ENCODE assay signal across 24 cellular contexts in the genomic region with DNA sequence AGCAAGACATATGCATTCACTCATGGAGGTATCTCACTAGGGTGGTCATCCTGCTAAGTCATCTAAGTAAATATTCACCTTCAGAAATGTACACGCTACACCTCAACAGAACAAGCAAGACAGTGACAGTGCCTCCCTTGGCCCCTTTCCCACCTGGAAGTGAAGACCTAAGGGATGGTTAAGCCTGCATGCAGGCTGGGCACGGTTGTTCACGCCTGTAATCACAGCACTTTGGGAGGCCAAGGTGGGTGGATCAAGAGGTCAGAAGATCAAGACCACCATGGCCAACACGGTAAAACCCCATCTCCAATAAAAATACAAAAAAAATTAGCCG. TPM values are rescaled to one million over a fixed set of nuclear protein-coding genes. Genes with fewer than 3 reads are reported as not detected.
DNase-seq lines count a peak whose midpoint lies in the region; ATAC-seq, FAIRE-seq and TF ChIP-seq lines count a peak whose summit lies in the region.
"Had no signal": no experiment of that assay in that cellular context is flagged by ENCODE, and none has a peak within 500 bp of the region (broad histone marks: within the 10 kb centered on the region; RNA-seq: fewer than 3 reads in every experiment).

No MANE protein-coding gene starts in this region.

- no peak overlapping the region for H2AFZ ChIP-seq in HepG2 (ENCODE audit: low read length)

- H3K4me3 ChIP-seq in HepG2 (replicated peaks in 1 of 3; ENCODE audit: insufficient read depth in 1 of 3, low read depth in 2 of 3, low read length in 3 of 3) (no peak overlapping the region), right lobe of liver (no peak overlapping the region), testis (no peak overlapping the region), foreskin fibroblast (ENCODE audit: low read depth in 1 of 2, low read length in 2 of 2) (no peak overlapping the region)
- H3K4me3 ChIP-seq: BLaER1, K562, MG63, SJSA1 had no signal

- H3K9ac ChIP-seq in HepG2 (ENCODE audit: insufficient read depth, low read depth, low read length), result no peak overlapping the region
- H3K9ac ChIP-seq: BLaER1 had no signal

- no TSS peak for BruUV-seq in HepG2 (replicated peaks; lab: Mats Ljungman, UMichigan)

- H3K4me1 ChIP-seq in HepG2 (ENCODE audit: insufficient read depth, low read length) (peaks cover 23% of the 10 kb centered on the region), right lobe of liver (peaks cover 0 to 12% (median 6%) of the 10 kb centered on the region in 4 donors), testis (no peaks in the 10 kb centered on the region)

- ATAC-seq in HepG2 (no peak), right lobe of liver (no peak)
- ATAC-seq: HCT116, K562 had no signal

- no peaks in the 10 kb centered on the region for H4K20me1 ChIP-seq in HepG2 (ENCODE audit: insufficient read depth, low read length)

- H3K27me3 ChIP-seq in HepG2 (ENCODE audit: control insufficient read depth in 1 of 2, insufficient read depth in 2 of 2, low read length in 2 of 2), result peaks cover 12 to 49% of the 10 kb centered on the region in 2 experiments
- no peaks in the 10 kb centered on the region for H3K27me3 ChIP-seq in right lobe of liver
- no peaks in the 10 kb centered on the region for H3K27me3 ChIP-seq in testis
- H3K27me3 ChIP-seq: MG63, SJSA1 had no signal

- H3K36me3 ChIP-seq in HepG2 (replicated peaks in 1 of 2; ENCODE audit: control insufficient read depth in 1 of 2, insufficient read depth in 2 of 2, low read length in 2 of 2) (no peaks in the 10 kb centered on the region), right lobe of liver (no peaks in the 10 kb centered on the region), testis (ENCODE audit: low read depth, missing control alignments) (no peaks in the 10 kb centered on the region)
- H3K36me3 ChIP-seq: BLaER1, MG63 had no signal

- no peaks in the 10 kb centered on the region for H3K9me3 ChIP-seq in HepG2 (ENCODE audit: low read length)
- no peaks in the 10 kb centered on the region for H3K9me3 ChIP-seq in right lobe of liver
- H3K9me3 ChIP-seq in testis, result no peaks in the 10 kb centered on the region
- H3K9me3 ChIP-seq: SJSA1 had no signal

- FAIRE-seq in HepG2 (lab: Jason Lieb, UNC), result no peak
- FAIRE-seq: GM18507, K562, RCC 7860 had no signal

- TF ChIP-seq CTCF in HepG2 (CRISPR knock-in tag; IDR thresholded peaks at IDR 0.05), result no peak
- no peak for TF ChIP-seq CTCF in right lobe of liver (IDR thresholded peaks at IDR 0.05)
- no peak for TF ChIP-seq CTCF in testis (IDR thresholded peaks at IDR 0.05)
- no peak for TF ChIP-seq CTCF in foreskin fibroblast (IDR thresholded peaks at IDR 0.05; ENCODE audit: low read depth, low read length)

- intact Hi-C loops in HepG2 (cut with micrococcal nuclease; ENCODE audit: unreplicated experiment), result no loop called here
- intact Hi-C loops in right lobe of liver (cut with DNase I), result no loop called here
- intact Hi-C loops in testis (cut with DNase I; ENCODE audit: low total_unique reads), result no loop called here

- no peaks in the 10 kb centered on the region for H3K79me2 ChIP-seq in HepG2 (ENCODE audit: insufficient read depth, low read length)

- WGBS in HepG2 (ENCODE audit: low lambda C conversion rate), result 20% methylated on average over 5 of the region's 5 CpGs
- WGBS in right lobe of liver (ENCODE audit: insufficient coverage, low coverage, low lambda C conversion rate, missing lambda C conversion rate), result 72% methylated on average over 5 of the region's 5 CpGs
- 87 to 96% methylated on average over 5 of the region's 5 CpGs for WGBS in testis, 2 donors

- POLR2A ChIA-PET in HepG2 (lab: Yijun Ruan, JAX), result no interaction called here

- TF ChIP-seq RAD21 in HepG2 (CRISPR knock-in tag; IDR thresholded peaks at IDR 0.05), result no peak

- CTCF ChIA-PET in HepG2 (lab: Yijun Ruan, JAX; ENCODE audit: low intra/inter-chr PET ratio, low total read pairs), result no interaction called here

- H3K4me2 ChIP-seq in HepG2 (ENCODE audit: low read depth, low read length), result no peak overlapping the region
- H3K4me2 ChIP-seq: BLaER1 had no signal

- DNase-seq in HepG2 (ENCODE audit: low spot score), result peak; percentile 56
- no peak for DNase-seq in right lobe of liver
- peak; percentile 6 for DNase-seq in mucosa of gallbladder (ENCODE audit: low spot score)
- DNase-seq in testis, result peak; percentile 11
- DNase-seq in NCI-H1417 (lab: John Stamatoyannopoulos, UW), result no peak
- no peak for DNase-seq in stimulated activated CD8-positive, alpha-beta memory T cell treated with anti-CD3 and anti-CD28 coated beads, Interleukin-4, amount 100 ng/mL, for 48 hours
- no peak for DNase-seq in foreskin fibroblast
- DNase-seq: Caco-2; CD4-positive, alpha-beta memory T cell; DMS 273 treated with DMSO at 0.1 percent for 48 hours; GDM1; GOT3; MG63; NCI-H1417 treated with DMSO at 0.1 percent for 48 hours; NCI-H187; NCI-H446; NCI-H526 had no signal

- in situ Hi-C loops in HepG2 (cut with HindIII; ENCODE audit: extremely low pct_ligation_motif_present, low pct_unique_long_range_greater_than_20kb), result no loop called here

- TF ChIP-seq POLR2A in HepG2 (IDR thresholded peaks at IDR 0.05; ENCODE audit: insufficient read depth in 1 of 2, low read depth in 2 of 2, low read length in 2 of 2), result no peak
- no peak for TF ChIP-seq POLR2A in right lobe of liver (IDR thresholded peaks at IDR 0.05)
- no peak for TF ChIP-seq POLR2A in testis (IDR thresholded peaks at IDR 0.05)

- TF ChIP-seq EP300 in HepG2 (IDR thresholded peaks at IDR 0.05; ENCODE audit: low read depth in 2 of 2, low read length in 2 of 2) (no peak), HepG2 (CRISPR knock-in tag; IDR thresholded peaks at IDR 0.05; ENCODE audit: borderline replicate concordance) (no peak)

- no peak overlapping the region for H3K27ac ChIP-seq in HepG2 (ENCODE audit: extremely low read length, insufficient read depth, low read length)
- H3K27ac ChIP-seq in right lobe of liver, result no peak overlapping the region
- H3K27ac ChIP-seq in testis, result no peak overlapping the region
- H3K27ac ChIP-seq: BLaER1, SJSA1 had no signal

RNA-seq across cellular contexts. Expression of gene LIMS2, which starts 4.4 kb away (rescaled TPM):
- total RNA-seq in HepG2 (2016; rRNA removed; fragmentation: Illumina TruSeq; extraction: Trizol) (0.90 and 1.0 TPM in 2 replicates), right lobe of liver (10 to 100 TPM in 5 of 6 experiments, 1 to 10 TPM in 1; 6.6 to 37.7 (median 19.5) TPM), mucosa of gallbladder (104 TPM), testis (10 to 100 TPM; 19.0 to 19.3 TPM)
- total RNA-seq in HepG2 (2016; cell fraction: cytosol; rRNA removed; fragmentation: Illumina TruSeq; extraction: Trizol; ENCODE audit: low read depth), result 1.9 and 3.6 TPM in 2 replicates
- total RNA-seq in HepG2 (2016; cell fraction: insoluble cytoplasmic fraction; rRNA removed; fragmentation: Illumina TruSeq; extraction: Trizol), result 0.85 and 1.2 TPM in 2 replicates
- total RNA-seq in HepG2 (2016; cell fraction: membrane; rRNA removed; fragmentation: Illumina TruSeq; extraction: Trizol), result 2.6 and 3.9 TPM in 2 replicates
- total RNA-seq in HepG2 (2016; cell fraction: nucleus; rRNA removed; fragmentation: Illumina TruSeq; extraction: Trizol), result 0.56 and 0.81 TPM in 2 replicates
- polyA plus RNA-seq in HepG2 (2011; rRNA removed) (1.9 and 2.0 TPM in 2 replicates), testis (ENCODE audit: insufficient read depth, low read depth, low replicate concordance) (23.6 TPM)
- polyA plus RNA-seq in HepG2 (2011; cell fraction: cytosol; rRNA removed), result 2.1 and 3.1 TPM in 2 replicates
- polyA plus RNA-seq in HepG2 (2011; cell fraction: nucleus; rRNA removed), result 2.0 and 2.2 TPM in 2 replicates
- polyA plus RNA-seq in HepG2 (2012), result 2.1 and 3.9 TPM in 2 replicates
- polyA plus RNA-seq in HepG2 (2016; cell fraction: cytosol; fragmentation: Illumina TruSeq; extraction: Trizol; ENCODE audit: low read depth), result 8.9 and 10.7 TPM in 2 replicates
- polyA plus RNA-seq in HepG2 (2016; cell fraction: insoluble cytoplasmic fraction; fragmentation: Illumina TruSeq; extraction: Trizol; ENCODE audit: low read depth), result 2.4 and 3.4 TPM in 2 replicates
- 8.6 and 9.2 TPM in 2 replicates for polyA plus RNA-seq in HepG2 (2016; cell fraction: membrane; fragmentation: Illumina TruSeq; extraction: Trizol; ENCODE audit: low read depth)
- 1.5 TPM in 2 replicates for polyA plus RNA-seq in HepG2 (2016; cell fraction: nucleus; fragmentation: Illumina TruSeq; extraction: Trizol; ENCODE audit: insufficient read depth, low read depth)
- polyA minus RNA-seq in HepG2 (2011; rRNA and poly(A)+ RNA removed; ENCODE audit: low replicate concordance), result 0.07 and 4.5 TPM in 2 replicates
- polyA minus RNA-seq in HepG2 (2011; cell fraction: cytosol; rRNA and poly(A)+ RNA removed), result 1.2 and 1.9 TPM in 2 replicates
- 1.2 and 1.6 TPM in 2 replicates for polyA minus RNA-seq in HepG2 (2011; cell fraction: nucleus; rRNA and poly(A)+ RNA removed)

RNA-seq across cellular contexts. Expression of gene GPR17, which starts 25.0 kb away (rescaled TPM):
- total RNA-seq in HepG2 (2016; rRNA removed; fragmentation: Illumina TruSeq; extraction: Trizol), result not detected in 2 replicates
- not detected in 2 replicates for total RNA-seq in HepG2 (2016; cell fraction: cytosol; rRNA removed; fragmentation: Illumina TruSeq; extraction: Trizol; ENCODE audit: low read depth)
- not detected in 2 replicates for total RNA-seq in HepG2 (2016; cell fraction: insoluble cytoplasmic fraction; rRNA removed; fragmentation: Illumina TruSeq; extraction: Trizol)
- total RNA-seq in HepG2 (2016; cell fraction: membrane; rRNA removed; fragmentation: Illumina TruSeq; extraction: Trizol), result not detected in 2 replicates
- not detected in 2 replicates for total RNA-seq in HepG2 (2016; cell fraction: nucleus; rRNA removed; fragmentation: Illumina TruSeq; extraction: Trizol)
- not detected in 2 replicates for polyA plus RNA-seq in HepG2 (2011; rRNA removed)
- polyA plus RNA-seq in HepG2 (2011; cell fraction: cytosol; rRNA removed), result not detected in 2 replicates
- polyA plus RNA-seq in HepG2 (2011; cell fraction: nucleus; rRNA removed), result not detected in 2 replicates
- not detected in 2 replicates for polyA plus RNA-seq in HepG2 (2012)
- not detected in 2 replicates for polyA plus RNA-seq in HepG2 (2016; cell fraction: cytosol; fragmentation: Illumina TruSeq; extraction: Trizol; ENCODE audit: low read depth)
- not detected in 2 replicates for polyA plus RNA-seq in HepG2 (2016; cell fraction: insoluble cytoplasmic fraction; fragmentation: Illumina TruSeq; extraction: Trizol; ENCODE audit: low read depth)
- polyA plus RNA-seq in HepG2 (2016; cell fraction: membrane; fragmentation: Illumina TruSeq; extraction: Trizol; ENCODE audit: low read depth), result not detected in 2 replicates
- not detected in 2 replicates for polyA plus RNA-seq in HepG2 (2016; cell fraction: nucleus; fragmentation: Illumina TruSeq; extraction: Trizol; ENCODE audit: insufficient read depth, low read depth)
- 0.08 TPM in 1 of 2 replicates, not detected in the other for polyA minus RNA-seq in HepG2 (2011; rRNA and poly(A)+ RNA removed; ENCODE audit: low replicate concordance)
- polyA minus RNA-seq in HepG2 (2011; cell fraction: cytosol; rRNA and poly(A)+ RNA removed), result not detected in 2 replicates
- not detected in 2 replicates for polyA minus RNA-seq in HepG2 (2011; cell fraction: nucleus; rRNA and poly(A)+ RNA removed)
- not detected for total RNA-seq in right lobe of liver
- total RNA-seq in mucosa of gallbladder, result 0.17 TPM
- total RNA-seq in testis, result under 1 TPM in 1 of 2 donors, not detected in 1; 0.25 TPM
- polyA plus RNA-seq in testis (ENCODE audit: insufficient read depth, low read depth, low replicate concordance), result 0.29 TPM
- total RNA-seq: Caco-2; CD4-positive, alpha-beta memory T cell; K562; LHCN-M2; SJSA1 had no signal
- polyA plus RNA-seq: CD4-positive, alpha-beta memory T cell; K562 had no signal

RNA-seq across cellular contexts. Expression of gene SFT2D3, which starts 30.4 kb away (rescaled TPM):
- total RNA-seq in HepG2 (2016; rRNA removed; fragmentation: Illumina TruSeq; extraction: Trizol) (4.6 and 9.4 TPM in 2 replicates), right lobe of liver (1 to 10 TPM; 1.6 to 4.7 (median 3.4) TPM), mucosa of gallbladder (7.2 TPM), testis (10 to 100 TPM; 12.9 to 13.2 TPM)
- 1.4 and 1.5 TPM in 2 replicates for total RNA-seq in HepG2 (2016; cell fraction: cytosol; rRNA removed; fragmentation: Illumina TruSeq; extraction: Trizol; ENCODE audit: low read depth)
- 5.2 and 9.2 TPM in 2 replicates for total RNA-seq in HepG2 (2016; cell fraction: insoluble cytoplasmic fraction; rRNA removed; fragmentation: Illumina TruSeq; extraction: Trizol)
- 4.6 and 5.1 TPM in 2 replicates for total RNA-seq in HepG2 (2016; cell fraction: membrane; rRNA removed; fragmentation: Illumina TruSeq; extraction: Trizol)
- 10.3 and 11.4 TPM in 2 replicates for total RNA-seq in HepG2 (2016; cell fraction: nucleus; rRNA removed; fragmentation: Illumina TruSeq; extraction: Trizol)
- polyA plus RNA-seq in HepG2 (2011; rRNA removed) (8.3 and 8.7 TPM in 2 replicates), testis (ENCODE audit: insufficient read depth, low read depth, low replicate concordance) (7.4 TPM)
- polyA plus RNA-seq in HepG2 (2011; cell fraction: cytosol; rRNA removed), result 6.8 and 9.4 TPM in 2 replicates
- 3.7 and 4.4 TPM in 2 replicates for polyA plus RNA-seq in HepG2 (2011; cell fraction: nucleus; rRNA removed)
- polyA plus RNA-seq in HepG2 (2012), result not detected in 2 replicates
- polyA plus RNA-seq in HepG2 (2016; cell fraction: cytosol; fragmentation: Illumina TruSeq; extraction: Trizol; ENCODE audit: low read depth), result 1.3 and 1.4 TPM in 2 replicates
- 5.4 and 7.0 TPM in 2 replicates for polyA plus RNA-seq in HepG2 (2016; cell fraction: insoluble cytoplasmic fraction; fragmentation: Illumina TruSeq; extraction: Trizol; ENCODE audit: low read depth)
- 3.0 and 4.0 TPM in 2 replicates for polyA plus RNA-seq in HepG2 (2016; cell fraction: membrane; fragmentation: Illumina TruSeq; extraction: Trizol; ENCODE audit: low read depth)
- 13.6 and 14.0 TPM in 2 replicates for polyA plus RNA-seq in HepG2 (2016; cell fraction: nucleus; fragmentation: Illumina TruSeq; extraction: Trizol; ENCODE audit: insufficient read depth, low read depth)
- 2.4 and 7.5 TPM in 2 replicates for polyA minus RNA-seq in HepG2 (2011; rRNA and poly(A)+ RNA removed; ENCODE audit: low replicate concordance)
- polyA minus RNA-seq in HepG2 (2011; cell fraction: cytosol; rRNA and poly(A)+ RNA removed), result 6.5 and 7.2 TPM in 2 replicates
- 16.4 and 17.5 TPM in 2 replicates for polyA minus RNA-seq in HepG2 (2011; cell fraction: nucleus; rRNA and poly(A)+ RNA removed)

Comparison
In these comparisons a context has a peak if more than half of its experiments do, and no peak if none do; other contexts are left out.
1. DNase-seq: peak in HepG2 (single experiment), mucosa of gallbladder (single experiment) and testis (single experiment); none in right lobe of liver (0 of 3), NCI-H1417 (0 of 3), stimulated activated CD8-positive, alpha-beta memory T cell treated with anti-CD3 and anti-CD28 coated beads, Interleukin-4, amount 100 ng/mL, for 48 hours (single experiment) and foreskin fibroblast (0 of 2).